ENCODE assay signal across 6 cellular contexts in genomic region chrX:81577028-81577427, GRCh38.
"Had no signal": no experiment of that assay in that cellular context is flagged by ENCODE, and none has a peak within 500 bp of the region (broad histone marks: within the 10 kb centered on the region; RNA-seq: fewer than 3 reads in every experiment).

No MANE protein-coding gene starts in this region.

- H3K27ac ChIP-seq: HL-60 had no signal

- H3K4me3 ChIP-seq: K562 had no signal

- FAIRE-seq: HepG2, HTR-8/SVneo, K562 had no signal

- H3K4me1 Mint-ChIP-seq: IgD-negative memory B cell had no signal

- H3K4me3 Mint-ChIP-seq: IgD-negative memory B cell had no signal

- ATAC-seq: HepG2, K562 had no signal

- H3K27ac Mint-ChIP-seq: IgD-negative memory B cell had no signal

- H3K27me3 Mint-ChIP-seq: IgD-negative memory B cell had no signal

- DNase-seq: IMR-90 had no signal
